In the genomic region with DNA sequence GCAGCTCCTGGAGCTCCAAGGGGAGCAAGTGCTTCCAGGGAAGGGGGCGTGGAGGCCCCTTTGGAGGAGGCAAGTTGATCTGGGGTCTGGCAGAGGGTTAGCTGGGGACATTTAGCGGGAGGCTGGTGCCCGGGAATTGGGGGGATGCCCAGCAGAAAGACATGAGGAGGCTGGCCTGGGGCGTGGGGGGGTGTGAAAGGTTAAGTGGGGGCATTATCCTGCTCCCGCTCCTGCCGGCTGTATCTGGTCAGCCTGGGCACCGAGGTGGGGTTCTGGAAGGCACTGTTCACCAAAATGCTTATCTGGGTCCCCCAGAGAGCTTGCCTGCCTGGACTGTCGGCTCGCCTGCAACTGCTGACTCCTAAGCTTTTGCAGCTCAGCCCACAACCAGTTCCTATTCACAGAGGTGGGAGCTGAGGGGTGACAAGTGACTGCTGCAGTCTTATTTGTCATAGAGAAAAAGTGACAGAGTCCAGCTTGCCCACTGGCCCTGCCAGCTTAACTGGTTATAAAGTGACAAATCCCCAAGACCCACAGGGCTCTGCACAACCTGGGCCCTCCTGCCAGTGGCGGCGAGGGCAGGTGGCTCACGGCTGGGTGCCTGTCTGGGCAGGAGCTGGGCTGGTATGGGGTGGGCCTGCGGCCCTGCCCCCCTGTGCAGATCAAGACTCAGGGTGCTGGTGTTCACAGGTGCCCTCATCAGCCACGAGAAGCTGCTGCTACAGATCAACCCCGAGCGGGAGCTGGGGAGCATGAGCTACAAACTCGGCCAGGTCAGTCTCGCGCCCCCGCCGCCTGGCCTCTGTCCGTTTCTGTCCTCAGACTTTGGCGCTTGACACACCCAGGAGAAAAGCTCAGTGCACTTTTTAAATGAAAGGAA, we compare ENCODE assay signal across 25 cellular contexts. TPM values are rescaled to one million over a fixed set of nuclear protein-coding genes. Genes with fewer than 3 reads are reported as not detected.
DNase-seq lines count a peak whose midpoint lies in the region; ATAC-seq, FAIRE-seq and TF ChIP-seq lines count a peak whose summit lies in the region.
"Had no signal": no experiment of that assay in that cellular context is flagged by ENCODE, and none has a peak within 500 bp of the region (broad histone marks: within the 10 kb centered on the region; RNA-seq: fewer than 3 reads in every experiment).

No MANE protein-coding gene starts in this region.

- no peaks in the 10 kb centered on the region for H4K20me1 ChIP-seq in OCI-LY7 (ENCODE audit: insufficient read depth, low read length)

- ATAC-seq in body of pancreas: no peak
- ATAC-seq: GM12878 had no signal

- H3K4me2 ChIP-seq in OCI-LY7 (ENCODE audit: low read length): no peak overlapping the region

- no peak for FAIRE-seq in kidney (lab: Jason Lieb, UNC)
- FAIRE-seq: frontal cortex, GM12878, GM19239 had no signal

- intact Hi-C loops in body of pancreas (cut with DNase I) (no loop called here), kidney (cut with DNase I) (no loop called here), spleen (cut with DNase I; ENCODE audit: low total_unique reads) (no loop called here), OCI-LY7 (cut with micrococcal nuclease; ENCODE audit: unreplicated experiment) (no loop called here)

- BruUV-seq in OCI-LY7 (replicated peaks; lab: Mats Ljungman, UMichigan): no TSS peak

- H3K27ac ChIP-seq in RWPE1 (0 out of 2 replicates have a peak overlapping the region, but pooled peaks have one; percentile 11), body of pancreas (no peak overlapping the region), kidney (ENCODE audit: low read depth in 2 of 2, low read length in 2 of 2) (no peak overlapping the region), spleen (peak overlapping the region in 6 of 8 donors; percentile 11 to 88 (median 79)), OCI-LY7 (ENCODE audit: low read depth, low read length, poor library complexity, severe bottlenecking) (no peak overlapping the region)
- H3K27ac ChIP-seq: BLaER1 treated with 17β-estradiol and CSF1 and Interleukin-3, amounts not matched to agents 10 nM and 100 nM; tibial artery had no signal

- H2AFZ ChIP-seq in OCI-LY7 (ENCODE audit: low read length): no peak overlapping the region

- no peaks in the 10 kb centered on the region for H3K79me2 ChIP-seq in OCI-LY7 (ENCODE audit: insufficient read depth, low read depth, low read length)

- H3K9ac ChIP-seq in kidney (ENCODE audit: low read length in 2 of 2): no peak overlapping the region
- H3K9ac ChIP-seq: BLaER1 treated with 17β-estradiol and CSF1 and Interleukin-3, amounts not matched to agents 10 nM and 100 nM had no signal

- H3K27me3 ChIP-seq in body of pancreas (no peaks in the 10 kb centered on the region), spleen (replicated peaks in 1 of 7) (no peaks in the 10 kb centered on the region)
- H3K27me3 ChIP-seq: ascending aorta; BLaER1 treated with 17β-estradiol and CSF1 and Interleukin-3, amounts not matched to agents 10 nM and 100 nM; tibial artery had no signal

- H3K36me3 ChIP-seq in body of pancreas (replicated peaks in 1 of 2; ENCODE audit: insufficient read depth in 1 of 2, low read depth in 2 of 2) (peaks cover 11 to 36% of the 10 kb centered on the region in 2 donors), kidney (ENCODE audit: control insufficient read depth in 1 of 2, insufficient read depth in 2 of 2, low read length in 2 of 2) (peaks cover 41 to 53% of the 10 kb centered on the region in 2 donors), spleen (peaks cover 11 to 96% (median 82%) of the 10 kb centered on the region in 6 donors), OCI-LY7 (ENCODE audit: insufficient read depth, low read length) (peaks cover 85% of the 10 kb centered on the region)

- H3K4me3 ChIP-seq in body of pancreas (no peak overlapping the region), kidney (ENCODE audit: low read length in 2 of 2) (no peak overlapping the region), spleen (no peak overlapping the region), OCI-LY7 (ENCODE audit: low read depth, low read length, poor library complexity, severe bottlenecking) (no peak overlapping the region)
- H3K4me3 ChIP-seq: ascending aorta; BLaER1 treated with 17β-estradiol and CSF1 and Interleukin-3, amounts not matched to agents 10 nM and 100 nM; GM12878; tibial artery had no signal

- DNase-seq in RWPE1 (ENCODE audit: low spot score) (no peak), body of pancreas (peak in 3 of 4 donors; percentile 10 to 17 (median 10)), kidney (peak; percentile 66), spleen (peak; percentile 71), OCI-LY7 (ENCODE audit: low spot score) (no peak), NCI-H1436 (lab: John Stamatoyannopoulos, UW) (no peak)
- DNase-seq in activated T-cell treated with anti-CD3 and anti-CD28 coated beads, Interleukin-2, amount 50 U/mL, for 1 hour: no peak
- DNase-seq: activated CD4-positive, alpha-beta T cell treated with anti-CD3 and anti-CD28 coated beads for 48 hours; activated effector memory CD4-positive, alpha-beta T cell treated with anti-CD3 and anti-CD28 coated beads, Interleukin-2, amount 50 U/mL, for 16 hours; central memory CD4-positive, alpha-beta T cell; COR-L47; GOT3; NCI-H1694 treated with DMSO at 0.1 percent for 48 hours; NCI-H446 treated with DMSO at 0.1 percent for 48 hours; NCI-H82; OCI-M1; SHP77; stimulated activated CD4-positive, alpha-beta T cell treated with anti-CD3 and anti-CD28 coated beads, Interleukin-4, amount 100 ng/mL, for 24 hours; T-helper 9 cell had no signal

- TF ChIP-seq POLR2A in body of pancreas (IDR thresholded peaks at IDR 0.05) (no peak), spleen (IDR thresholded peaks at IDR 0.05) (no peak)

- H3K4me1 ChIP-seq in body of pancreas (peaks cover 10% of the 10 kb centered on the region), kidney (ENCODE audit: control insufficient read depth in 1 of 2, insufficient read depth in 1 of 2, low read depth in 1 of 2, low read length in 2 of 2) (no peaks in the 10 kb centered on the region), spleen (peaks cover 0 to 38% (median 10%) of the 10 kb centered on the region in 6 donors), OCI-LY7 (ENCODE audit: insufficient read depth, low read length, poor library complexity, severe bottlenecking) (no peaks in the 10 kb centered on the region)
- H3K4me1 ChIP-seq: ascending aorta had no signal

- H3K9me3 ChIP-seq in body of pancreas: no peaks in the 10 kb centered on the region
- no peaks in the 10 kb centered on the region for H3K9me3 ChIP-seq in kidney (ENCODE audit: control insufficient read depth in 1 of 2, low read length in 2 of 2)
- H3K9me3 ChIP-seq in spleen: no peaks in the 10 kb centered on the region
- no peaks in the 10 kb centered on the region for H3K9me3 ChIP-seq in OCI-LY7 (ENCODE audit: low read length)
- H3K9me3 ChIP-seq: ascending aorta; BLaER1 treated with 17β-estradiol and CSF1 and Interleukin-3, amounts not matched to agents 10 nM and 100 nM; tibial artery had no signal

- no peak for TF ChIP-seq CTCF in RWPE1 (conservative IDR thresholded peaks at IDR 0.05; ENCODE audit: low read depth)
- TF ChIP-seq CTCF in body of pancreas (IDR thresholded peaks at IDR 0.05): no peak
- TF ChIP-seq CTCF in kidney (IDR thresholded peaks at IDR 0.05; ENCODE audit: borderline replicate concordance, extremely low read depth, insufficient read depth): no peak
- TF ChIP-seq CTCF in spleen (IDR thresholded peaks at IDR 0.05 in 8 of 11, conservative IDR thresholded peaks at IDR 0.05 in 3 of 11): no peak
- TF ChIP-seq CTCF in OCI-LY7 (conservative IDR thresholded peaks at IDR 0.05; ENCODE audit: low read length): no peak

- POLR2A ChIA-PET in RWPE1 (lab: Yijun Ruan, JAX; ENCODE audit: low non-redundant PET) (no interaction called here), OCI-LY7 (lab: Charles Lee) (interaction anchor here (1.1 kb wide), 1 partner anchor 65 kb away, joined by 3 read pairs; no protein-coding TSS in a partner anchor)

- 89 to 90% methylated on average over 17 to 23 of the region's 23 CpGs for WGBS in body of pancreas, 2 donors
- WGBS in spleen, 5 donors: 85 to 94% (median 92%) methylated on average over 22 to 23 of the region's 23 CpGs

- no peaks in the 10 kb centered on the region for H3K9me2 ChIP-seq in OCI-LY7 (ENCODE audit: insufficient read depth, low read length)

- CTCF ChIA-PET in RWPE1 (lab: Yijun Ruan, JAX): interaction anchor here (0.6 kb wide), 1 partner anchor 492 kb away, joined by 4 read pairs; no protein-coding TSS in a partner anchor
- CTCF ChIA-PET in OCI-LY7 (lab: Charles Lee; ENCODE audit: unreplicated experiment): interaction anchor here (0.6 kb wide), 1 partner anchor 170 kb away, joined by 3 read pairs; no protein-coding TSS in a partner anchor

RNA-seq across cellular contexts. Expression of a gene that starts 23.7 kb away (rescaled TPM):
- total RNA-seq in body of pancreas: 1 to 10 TPM; 2.6 to 3.6 TPM
- total RNA-seq in kidney: 0.91 TPM
- polyA plus RNA-seq in kidney (ENCODE audit: insufficient read depth, low read depth, low replicate concordance): not detected
- 1 to 10 TPM; 1.4 to 2.8 (median 2.2) TPM for total RNA-seq in spleen
- polyA plus RNA-seq in spleen: 1 to 10 TPM in 1 of 3 donors, under 1 TPM in 2; 0.41 to 1.0 (median 0.90) TPM
- 0.08 and 0.13 TPM in 2 replicates for total RNA-seq in OCI-LY7 (2014; rRNA removed; shearing (Covaris generic))
- total RNA-seq in OCI-LY7 (2022): 0.53 and 1.0 TPM in 2 replicates
- total RNA-seq: ascending aorta had no signal

Comparison
In these comparisons a context has a peak if more than half of its experiments do, and no peak if none do; other contexts are left out.
1. DNase-seq: peak in body of pancreas (3 of 4), kidney (single experiment) and spleen (single experiment); none in RWPE1 (single experiment), OCI-LY7 (single experiment), NCI-H1436 (single experiment) and activated T-cell treated with anti-CD3 and anti-CD28 coated beads, Interleukin-2, amount 50 U/mL, for 1 hour (single experiment).
2. H3K27ac ChIP-seq: peak in RWPE1 (single experiment) and spleen (6 of 8); none in body of pancreas (0 of 4), kidney (0 of 2) and OCI-LY7 (single experiment).